9 cellular contexts compared by ENCODE assay signal in the genomic region with DNA sequence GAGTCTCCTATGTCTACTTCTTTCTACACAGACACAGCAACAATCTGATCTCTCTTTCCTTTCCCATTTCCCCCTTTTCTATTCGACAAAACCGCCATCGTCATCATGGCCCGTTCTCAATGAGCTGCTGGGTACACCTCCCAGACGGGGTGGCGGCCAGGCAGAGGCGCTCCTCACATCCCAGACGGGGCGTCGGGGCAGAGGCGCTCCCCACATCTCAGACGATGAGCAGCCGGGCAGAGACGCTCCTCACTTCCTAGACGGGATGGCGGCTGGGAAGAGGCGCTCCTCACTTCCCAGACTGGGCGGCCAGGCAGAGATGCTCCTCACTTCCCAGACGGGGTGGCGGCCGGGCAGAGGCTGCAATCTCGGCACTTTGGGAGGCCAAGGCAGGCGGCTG. TPM values are rescaled to one million over a fixed set of nuclear protein-coding genes. Genes with fewer than 3 reads are reported as not detected.
"Had no signal": no experiment of that assay in that cellular context is flagged by ENCODE, and none has a peak within 500 bp of the region (broad histone marks: within the 10 kb centered on the region; RNA-seq: fewer than 3 reads in every experiment).

No MANE protein-coding gene starts in this region.

RNA-seq across cellular contexts. Expression of gene NAPSA, which starts 25.5 kb away (rescaled TPM):
- total RNA-seq: RPMI7951, SJSA1 had no signal

RNA-seq across cellular contexts. Expression of gene SPIB, which starts 27.8 kb away (rescaled TPM):
- total RNA-seq: PC-3, PC-9, Right ventricle myocardium inferior, Right ventricle myocardium superior, RPMI7951, SJSA1, SK-MEL-5 had no signal
- polyA plus RNA-seq: SK-N-SH had no signal

RNA-seq across cellular contexts. Expression of gene MYBPC2, which starts 41.7 kb away (rescaled TPM):
- total RNA-seq: PC-3, PC-9, Peyer's patch, Right ventricle myocardium superior, RPMI7951, SJSA1, SK-MEL-5 had no signal
- polyA plus RNA-seq: SK-N-SH had no signal
